In genomic region chr5:127011961-127012644, GRCh38 we compare ENCODE assay signal across 1 cellular context.
A peak's percentile ranks its signal among the peaks of the same experiment; 100 is the strongest.
TF ChIP-seq lines count a peak whose summit lies in the region.

No MANE protein-coding gene starts in this region.

TF ChIP-seq in K562, 482 proteins besides CTCF, POLR2A, EP300 and RAD21 (continued from another document):
- peak; percentile 44; the same call in 1 of the 2 replicates for TF ChIP-seq MGA (IDR thresholded peaks at IDR 0.05)
- TF ChIP-seq EHMT2 (IDR thresholded peaks at IDR 0.05), result peak; percentile 47; the same call in 1 of the 2 replicates
- TF ChIP-seq NUFIP1 (IDR thresholded peaks at IDR 0.05; ENCODE audit: partially characterized antibody), result no peak
- no peak for TF ChIP-seq E2F6 (IDR thresholded peaks at IDR 0.05; ENCODE audit: borderline replicate concordance in 1 of 2, extremely low read depth in 1 of 2, insufficient read depth in 1 of 2, insufficient read length in 1 of 2, low read depth in 1 of 2, low read length in 1 of 2, poor library complexity in 1 of 2, severe bottlenecking in 1 of 2)
- peak; percentile 50; the same call in 1 of the 2 replicates for TF ChIP-seq ZNF592 (IDR thresholded peaks at IDR 0.05)
